Comparison of ENCODE assay signal across 1 cellular context in genomic region chr6:7152467-7152866, GRCh38.
TF ChIP-seq lines count a peak whose summit lies in the region.

No MANE protein-coding gene starts in this region.

TF ChIP-seq in IMR-90, 13 proteins besides CTCF, POLR2A, EP300 and RAD21:
- TF ChIP-seq CHD1 (IDR thresholded peaks at IDR 0.05; ENCODE audit: low read depth, low read length) (no peak), ELK1 (IDR thresholded peaks at IDR 0.05; ENCODE audit: borderline replicate concordance, low read depth, low read length) (no peak), SMC3 (IDR thresholded peaks at IDR 0.05; ENCODE audit: low read depth, low read length) (no peak), MAFK (IDR thresholded peaks at IDR 0.05; ENCODE audit: low read depth, low read length) (no peak), NFE2L2 (IDR thresholded peaks at IDR 0.05; ENCODE audit: low read depth, low read length) (no peak)
